ENCODE assay signal across 12 cellular contexts in genomic region chr9:132166599-132166998, GRCh38. TPM values are rescaled to one million over a fixed set of nuclear protein-coding genes. Genes with fewer than 3 reads are reported as not detected.
DNase-seq lines count a peak whose midpoint lies in the region; TF ChIP-seq lines count a peak whose summit lies in the region.
"Had no signal": no experiment of that assay in that cellular context is flagged by ENCODE, and none has a peak within 500 bp of the region (broad histone marks: within the 10 kb centered on the region; RNA-seq: fewer than 3 reads in every experiment).

No MANE protein-coding gene starts in this region.

- no peak overlapping the region for H3K27ac Mint-ChIP-seq in activated CD4-positive, alpha-beta T cell treated with anti-CD3 and anti-CD28 coated beads, Interleukin-2, amount 10 ng/mL, durations not matched to agents 7 days and 5 days
- peak overlapping the region in 2 of 3 donors; percentile 40 to 59 for H3K27ac Mint-ChIP-seq in IgD-negative memory B cell

- no peaks in the 10 kb centered on the region for H3K9me3 Mint-ChIP-seq in activated CD4-positive, alpha-beta T cell treated with anti-CD3 and anti-CD28 coated beads, Interleukin-2, amount 10 ng/mL, durations not matched to agents 7 days and 5 days
- H3K9me3 Mint-ChIP-seq in IgD-negative memory B cell: peaks cover 0 to 2% (median 0%) of the 10 kb centered on the region in 3 donors

- no peak for TF ChIP-seq EP300 in sigmoid colon (IDR thresholded peaks at IDR 0.05)

- H3K4me1 Mint-ChIP-seq in activated CD4-positive, alpha-beta T cell treated with anti-CD3 and anti-CD28 coated beads, Interleukin-2, amount 10 ng/mL, durations not matched to agents 7 days and 5 days: peaks cover 5% of the 10 kb centered on the region
- H3K4me1 Mint-ChIP-seq in IgD-negative memory B cell: peaks cover 3 to 17% (median 6%) of the 10 kb centered on the region in 3 donors

- H3K4me3 ChIP-seq in brain microvascular endothelial cell (ENCODE audit: low read depth, low read length) (no peak overlapping the region), osteoblast (ENCODE audit: insufficient read depth, low read length) (no peak overlapping the region), sigmoid colon (no peak overlapping the region)
- H3K4me3 ChIP-seq: right atrium auricular region had no signal

- H3K27ac ChIP-seq in brain microvascular endothelial cell (no peak overlapping the region), osteoblast (ENCODE audit: low read depth, low read length) (no peak overlapping the region), sigmoid colon (no peak overlapping the region)
- H3K27ac ChIP-seq: HL-60, right atrium auricular region had no signal

- peak; percentile 45 for DNase-seq in activated CD4-positive, alpha-beta T cell treated with anti-CD3 and anti-CD28 coated beads for 48 hours
- DNase-seq in activated CD4-positive, alpha-beta T cell treated with anti-CD3 and anti-CD28 coated beads, Interleukin-2, amount 10 ng/mL, durations not matched to agents 7 days and 5 days: no peak
- no peak for DNase-seq in brain microvascular endothelial cell
- DNase-seq in osteoblast (ENCODE audit: insufficient read length, low spot score, missing footprints): no peak
- DNase-seq in sigmoid colon: no peak
- DNase-seq in SKM-1 treated with dmso at 0.1 percent for 144 hours (lab: John Stamatoyannopoulos, UW; ENCODE audit: unreplicated experiment): no peak
- DNase-seq in inferior parietal cortex (ENCODE audit: extremely low spot score): no peak
- DNase-seq: AML-193, NCI-H1694 treated with DMSO at 0.1 percent for 48 hours had no signal

- TF ChIP-seq CTCF in brain microvascular endothelial cell (IDR thresholded peaks at IDR 0.05; ENCODE audit: low read depth, low read length, missing control alignments) (peak; percentile 62), osteoblast (IDR thresholded peaks at IDR 0.05; ENCODE audit: extremely low read depth, low read depth, low read length) (peak; percentile 16), sigmoid colon (IDR thresholded peaks at IDR 0.05) (no peak)

- peaks cover 58% of the 10 kb centered on the region for H4K20me1 ChIP-seq in osteoblast (ENCODE audit: insufficient read depth, low read length)

- H3K36me3 Mint-ChIP-seq in activated CD4-positive, alpha-beta T cell treated with anti-CD3 and anti-CD28 coated beads, Interleukin-2, amount 10 ng/mL, durations not matched to agents 7 days and 5 days (ENCODE audit: low read depth): peaks cover 1% of the 10 kb centered on the region
- no peaks in the 10 kb centered on the region for H3K36me3 Mint-ChIP-seq in IgD-negative memory B cell

- H3K79me2 ChIP-seq in osteoblast (ENCODE audit: insufficient read depth, low read length): no peaks in the 10 kb centered on the region

- CTCF ChIA-PET in activated CD4-positive, alpha-beta T cell treated with anti-CD3 and anti-CD28 coated beads, Interleukin-2, amount 10 ng/mL, durations not matched to agents 7 days and 5 days (lab: Charles Lee): interaction anchor here (0.8 to 1.1 kb wide), 2 partner anchors 12 to 16 kb away, joined by 3 read pairs; no protein-coding TSS in a partner anchor

- H3K9me3 ChIP-seq in osteoblast (ENCODE audit: low read depth, low read length): no peaks in the 10 kb centered on the region
- H3K9me3 ChIP-seq in sigmoid colon: no peaks in the 10 kb centered on the region
- H3K9me3 ChIP-seq: right atrium auricular region had no signal

- H3K27me3 Mint-ChIP-seq in activated CD4-positive, alpha-beta T cell treated with anti-CD3 and anti-CD28 coated beads, Interleukin-2, amount 10 ng/mL, durations not matched to agents 7 days and 5 days: peaks cover 45% of the 10 kb centered on the region
- peaks cover 45% of the 10 kb centered on the region for H3K27me3 Mint-ChIP-seq in IgD-negative memory B cell

- peaks cover 50% of the 10 kb centered on the region for H3K27me3 ChIP-seq in brain microvascular endothelial cell (replicated peaks)
- H3K27me3 ChIP-seq in osteoblast (ENCODE audit: insufficient read depth, low read length): peaks cover 64% of the 10 kb centered on the region
- H3K27me3 ChIP-seq in sigmoid colon: peaks cover 25 to 84% (median 78%) of the 10 kb centered on the region in 3 donors

- H3K4me1 ChIP-seq in osteoblast (ENCODE audit: insufficient read depth, low read length) (peaks cover 7% of the 10 kb centered on the region), sigmoid colon (peaks cover 0 to 25% (median 21%) of the 10 kb centered on the region in 4 donors)

- intact Hi-C loops in sigmoid colon (cut with DNase I): no loop called here

- no peak overlapping the region for H2AFZ ChIP-seq in osteoblast (ENCODE audit: low read length)

- no peak overlapping the region for H3K4me3 Mint-ChIP-seq in activated CD4-positive, alpha-beta T cell treated with anti-CD3 and anti-CD28 coated beads, Interleukin-2, amount 10 ng/mL, durations not matched to agents 7 days and 5 days
- H3K4me3 Mint-ChIP-seq in IgD-negative memory B cell: no peak overlapping the region

- in situ Hi-C loops in brain microvascular endothelial cell (cut with HindIII; ENCODE audit: low pct_ligation_motif_present, low sequenced_read_pairs): no loop called here

- POLR2A ChIA-PET in activated CD4-positive, alpha-beta T cell treated with anti-CD3 and anti-CD28 coated beads, Interleukin-2, amount 10 ng/mL, durations not matched to agents 7 days and 5 days (lab: Charles Lee): no interaction called here

- no peak for TF ChIP-seq POLR2A in sigmoid colon (IDR thresholded peaks at IDR 0.05)

- H3K4me2 ChIP-seq in osteoblast (ENCODE audit: insufficient read depth, low read length): no peak overlapping the region

- 49 to 56% methylated on average over 19 of the region's 19 CpGs for WGBS in sigmoid colon, 2 donors

- H3K36me3 ChIP-seq in brain microvascular endothelial cell (replicated peaks) (no peaks in the 10 kb centered on the region), osteoblast (ENCODE audit: insufficient read depth, low read length) (no peaks in the 10 kb centered on the region), sigmoid colon (no peaks in the 10 kb centered on the region)
- H3K36me3 ChIP-seq: right atrium auricular region had no signal

RNA-seq across cellular contexts. Expression of gene NTNG2, which starts 4.7 kb away (rescaled TPM):
- 1 to 10 TPM; 5.4 to 6.6 TPM for total RNA-seq in activated CD4-positive, alpha-beta T cell treated with anti-CD3 and anti-CD28 coated beads, Interleukin-2, amount 10 ng/mL, durations not matched to agents 7 days and 5 days
- polyA plus RNA-seq in IgD-negative memory B cell (0.84 TPM), sigmoid colon (under 1 TPM in 2 of 3 donors, not detected in 1; 0.50 to 0.60 TPM)
- total RNA-seq in osteoblast (9.4 and 13.0 TPM in 2 replicates), sigmoid colon (10 to 100 TPM in 1 of 4 donors, 1 to 10 TPM in 1, under 1 TPM in 2; 0.28 to 12.0 (median 3.2) TPM)

Comparison
In these comparisons a context has a peak if more than half of its experiments do, and no peak if none do; other contexts are left out.
1. CTCF ChIP-seq: peak in brain microvascular endothelial cell (single experiment) and osteoblast (single experiment); none in sigmoid colon (0 of 4).